26 cellular contexts compared by ENCODE assay signal in genomic region chr17:56549501-56549900, GRCh38. TPM values are rescaled to one million over a fixed set of nuclear protein-coding genes. Genes with fewer than 3 reads are reported as not detected.
"Had no signal": no experiment of that assay in that cellular context is flagged by ENCODE, and none has a peak within 500 bp of the region (broad histone marks: within the 10 kb centered on the region; RNA-seq: fewer than 3 reads in every experiment).

No MANE protein-coding gene starts in this region.

- H3K27me3 ChIP-seq: gastrocnemius medialis had no signal

- H3K9me3 ChIP-seq: esophagus squamous epithelium, gastrocnemius medialis, lower lobe of right lung, mucosa of descending colon had no signal

- H3K27ac Mint-ChIP-seq: effector memory CD8-positive, alpha-beta T cell; endodermal cell; mesothelial cell of epicardium; naive B cell had no signal

- H3K36me3 Mint-ChIP-seq: mesothelial cell of epicardium had no signal

- H3K4me1 Mint-ChIP-seq: endodermal cell, mesothelial cell of epicardium, naive B cell had no signal

- ATAC-seq: effector memory CD8-positive, alpha-beta T cell; esophagus mucosa; gastrocnemius medialis; heart right ventricle; left colon; left lobe of liver; left ventricle myocardium superior; lower lobe of right lung; mucosa of descending colon had no signal

- H3K4me1 ChIP-seq: esophagus squamous epithelium, heart right ventricle, lower lobe of right lung had no signal

- DNase-seq: dermis blood vessel endothelial cell; effector CD8-positive, alpha-beta T cell; effector memory CD8-positive, alpha-beta T cell; endodermal cell; erythroblast; esophagus squamous epithelium; foreskin fibroblast; foreskin melanocyte; gastrocnemius medialis; glutamatergic neuron; head of caudate nucleus; heart right ventricle; hippocampal formation; kidney; kidney glomerular epithelial cell; left colon; left ventricle myocardium superior; lower lobe of right lung; mesenchymal stem cell; mucosa of descending colon; naive B cell had no signal

- H3K4me3 ChIP-seq: coronary artery, esophagus squamous epithelium, gastrocnemius medialis, heart right ventricle, lower lobe of right lung, mucosa of descending colon had no signal

- H3K4me3 Mint-ChIP-seq: effector memory CD8-positive, alpha-beta T cell; endodermal cell; mesothelial cell of epicardium; naive B cell had no signal

- H3K36me3 ChIP-seq: esophagus squamous epithelium, gastrocnemius medialis, heart right ventricle, lower lobe of right lung had no signal

- H3K27ac ChIP-seq: coronary artery, epithelial cell of prostate, esophagus squamous epithelium, gastrocnemius medialis, heart right ventricle, lower lobe of right lung had no signal

RNA-seq across cellular contexts. Expression of gene NOG, which starts 44.0 kb away (rescaled TPM):
- total RNA-seq: esophagus mucosa had no signal
